19 cellular contexts compared by ENCODE assay signal in genomic region chr6:45808917-45809316, GRCh38.
A peak's percentile ranks its signal among the peaks of the same experiment; 100 is the strongest.
DNase-seq lines count a peak whose midpoint lies in the region; ATAC-seq and TF ChIP-seq lines count a peak whose summit lies in the region.
"Had no signal": no experiment of that assay in that cellular context is flagged by ENCODE, and none has a peak within 500 bp of the region (broad histone marks: within the 10 kb centered on the region; RNA-seq: fewer than 3 reads in every experiment).

No MANE protein-coding gene starts in this region.

- peak; percentile 85 for ATAC-seq in GM19324 (IDR thresholded peaks at IDR 0.05; ENCODE audit: low FRiP score, unreplicated experiment)
- ATAC-seq in HG02798 (IDR thresholded peaks at IDR 0.05; ENCODE audit: poor library complexity, unreplicated experiment): peak; percentile 76
- peak; percentile 70 to 72 for ATAC-seq in stimulated activated naive B cell treated with anti-CD40 and anti-IgM and Interleukin-4, amounts not matched to agents 10 μg/mL and 1 μg/mL and 100 μg/mL, for 72 hours (replicated peaks)
- no peak for ATAC-seq in HG02884 (IDR thresholded peaks at IDR 0.05; ENCODE audit: unreplicated experiment)
- ATAC-seq: activated naive CD8-positive, alpha-beta T cell treated with anti-CD3 and anti-CD28 coated beads, Interleukin-2, amount 50 U/mL, for 24 hours; left ventricle myocardium superior had no signal

- H3K4me3 ChIP-seq in Peyer's patch: no peak overlapping the region
- no peak overlapping the region for H3K4me3 ChIP-seq in lower leg skin (ENCODE audit: low read depth, poor library complexity, severe bottlenecking)
- H3K4me3 ChIP-seq in suprapubic skin: no peak overlapping the region

- no peaks in the 10 kb centered on the region for H3K36me3 Mint-ChIP-seq in stimulated activated naive B cell treated with anti-CD40 and anti-IgM and Interleukin-4, amounts not matched to agents 10 μg/mL and 1 μg/mL and 100 μg/mL, for 72 hours

- peaks cover 0 to 11% of the 10 kb centered on the region in 2 donors for H3K4me1 Mint-ChIP-seq in stimulated activated naive B cell treated with anti-CD40 and anti-IgM and Interleukin-4, amounts not matched to agents 10 μg/mL and 1 μg/mL and 100 μg/mL, for 72 hours

- H3K36me3 ChIP-seq in Peyer's patch (no peaks in the 10 kb centered on the region), suprapubic skin (no peaks in the 10 kb centered on the region)

- no peak for TF ChIP-seq EP300 in suprapubic skin (IDR thresholded peaks at IDR 0.05)

- H3K9me3 Mint-ChIP-seq in stimulated activated naive B cell treated with anti-CD40 and anti-IgM and Interleukin-4, amounts not matched to agents 10 μg/mL and 1 μg/mL and 100 μg/mL, for 72 hours: no peaks in the 10 kb centered on the region
- H3K9me3 Mint-ChIP-seq: activated naive CD8-positive, alpha-beta T cell treated with anti-CD3 and anti-CD28 coated beads, Interleukin-2, amount 50 U/mL, for 24 hours; activated T-cell treated with anti-CD3 and anti-CD28 coated beads, Interleukin-2, amount 50 U/mL, for 24 hours; nephron progenitor cell had no signal

- H3K27ac Mint-ChIP-seq in stimulated activated naive B cell treated with anti-CD40 and anti-IgM and Interleukin-4, amounts not matched to agents 10 μg/mL and 1 μg/mL and 100 μg/mL, for 72 hours: no peak overlapping the region
- H3K27ac Mint-ChIP-seq: activated naive CD8-positive, alpha-beta T cell treated with anti-CD3 and anti-CD28 coated beads, Interleukin-2, amount 50 U/mL, for 24 hours; activated T-cell treated with anti-CD3 and anti-CD28 coated beads, Interleukin-2, amount 50 U/mL, for 24 hours; nephron progenitor cell had no signal

- TF ChIP-seq POLR2A in Peyer's patch (IDR thresholded peaks at IDR 0.05) (no peak), lower leg skin (IDR thresholded peaks at IDR 0.05) (no peak), suprapubic skin (IDR thresholded peaks at IDR 0.05) (no peak)

- TF ChIP-seq CTCF in Peyer's patch (IDR thresholded peaks at IDR 0.05): no peak
- TF ChIP-seq CTCF in lower leg skin (IDR thresholded peaks at IDR 0.05): no peak
- no peak for TF ChIP-seq CTCF in suprapubic skin (IDR thresholded peaks at IDR 0.05)

- H3K4me1 ChIP-seq in Peyer's patch (peaks cover 0 to 2% (median 0%) of the 10 kb centered on the region in 4 donors), suprapubic skin (peaks cover under 1% of the 10 kb centered on the region)

- no peaks in the 10 kb centered on the region for H3K27me3 ChIP-seq in Peyer's patch
- no peaks in the 10 kb centered on the region for H3K27me3 ChIP-seq in suprapubic skin

- H3K9me3 ChIP-seq in Peyer's patch: no peaks in the 10 kb centered on the region
- H3K9me3 ChIP-seq in suprapubic skin: no peaks in the 10 kb centered on the region

- peaks cover 16 to 19% of the 10 kb centered on the region in 2 donors for H3K27me3 Mint-ChIP-seq in stimulated activated naive B cell treated with anti-CD40 and anti-IgM and Interleukin-4, amounts not matched to agents 10 μg/mL and 1 μg/mL and 100 μg/mL, for 72 hours

- H3K27ac ChIP-seq in Peyer's patch (no peak overlapping the region), suprapubic skin (no peak overlapping the region)

- no peak overlapping the region for H3K4me3 Mint-ChIP-seq in stimulated activated naive B cell treated with anti-CD40 and anti-IgM and Interleukin-4, amounts not matched to agents 10 μg/mL and 1 μg/mL and 100 μg/mL, for 72 hours
- H3K4me3 Mint-ChIP-seq: activated naive CD8-positive, alpha-beta T cell treated with anti-CD3 and anti-CD28 coated beads, Interleukin-2, amount 50 U/mL, for 24 hours; activated T-cell treated with anti-CD3 and anti-CD28 coated beads, Interleukin-2, amount 50 U/mL, for 24 hours; nephron progenitor cell had no signal

- intact Hi-C loops in lower leg skin (cut with DNase I; ENCODE audit: low total_unique reads): no loop called here

- peak in 2 of 3 donors; percentile 29 to 48 for DNase-seq in Peyer's patch
- DNase-seq in stimulated activated naive B cell treated with anti-CD40 and anti-IgM and Interleukin-4, amounts not matched to agents 10 μg/mL and 1 μg/mL and 100 μg/mL, for 72 hours: no peak
- no peak for DNase-seq in lower leg skin (ENCODE audit: low spot score in 2 of 2)
- DNase-seq in suprapubic skin (ENCODE audit: low spot score in 2 of 2): no peak
- DNase-seq in cerebellar cortex (ENCODE audit: low spot score): no peak
- DNase-seq: activated CD4-positive, alpha-beta T cell treated with anti-CD3 and anti-CD28 coated beads, Interleukin-2, amount 50 U/mL, for 1 hour; activated naive CD8-positive, alpha-beta T cell treated with anti-CD3 and anti-CD28 coated beads, Interleukin-2, amount 50 U/mL, for 24 hours; activated T-cell treated with anti-CD3 and anti-CD28 coated beads, Interleukin-2, amount 50 U/mL, for 24 hours; caudate nucleus; DMS79 treated with DMSO at 0.1 percent for 48 hours; foreskin fibroblast; left ventricle myocardium superior; NCI-H2171; nephron progenitor cell; SHP77; stimulated activated CD4-positive, alpha-beta T cell treated with anti-CD3 and anti-CD28 coated beads, Interleukin-15, amount 100 ng/mL, for 24 hours had no signal

- WGBS in lower leg skin, 2 donors: 37 to 40% methylated on average over 1 of the region's 1 CpG
- 32% methylated on average over 1 of the region's 1 CpG for WGBS in suprapubic skin

Comparison
In these comparisons a context has a peak if more than half of its experiments do, and no peak if none do; other contexts are left out.
1. DNase-seq: peak in Peyer's patch (2 of 3); none in stimulated activated naive B cell treated with anti-CD40 and anti-IgM and Interleukin-4, amounts not matched to agents 10 μg/mL and 1 μg/mL and 100 μg/mL, for 72 hours (single experiment), lower leg skin (0 of 2), suprapubic skin (0 of 2) and cerebellar cortex (single experiment).